11 cellular contexts compared by ENCODE assay signal in the genomic region with DNA sequence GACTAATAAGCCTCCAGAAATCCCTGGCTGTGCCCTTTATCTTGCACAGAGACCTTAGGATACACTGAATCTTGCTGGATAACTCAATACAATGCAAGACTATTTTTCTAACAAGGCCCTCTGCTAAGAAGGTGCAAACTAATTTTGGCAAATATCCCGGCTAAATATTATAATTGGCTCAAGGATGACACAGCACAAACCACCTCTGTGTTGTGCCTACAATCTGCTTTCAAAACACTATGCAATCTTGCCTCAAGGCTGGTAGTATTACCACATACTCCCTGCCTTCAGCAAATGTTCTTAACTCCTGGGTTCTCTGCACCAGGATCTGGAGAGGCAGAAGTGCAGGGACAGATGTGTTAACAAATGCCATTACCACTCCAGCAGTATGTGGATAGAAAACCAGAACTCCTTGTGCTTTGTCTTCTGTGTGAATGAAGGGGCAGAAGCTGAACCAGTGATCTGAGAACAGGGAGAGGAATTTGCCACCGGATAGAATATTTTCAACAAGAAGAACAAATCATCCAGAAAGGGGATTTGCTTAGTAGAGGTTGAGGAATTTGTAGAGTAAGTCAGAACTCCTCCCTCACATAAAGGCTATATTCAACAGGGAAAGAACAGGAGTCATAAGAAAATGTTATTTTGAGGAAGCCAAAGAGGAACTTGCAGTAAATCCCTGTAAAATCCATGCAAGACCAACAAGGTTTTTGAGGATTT.
DNase-seq lines count a peak whose midpoint lies in the region; ATAC-seq and TF ChIP-seq lines count a peak whose summit lies in the region.
"Had no signal": no experiment of that assay in that cellular context is flagged by ENCODE, and none has a peak within 500 bp of the region (broad histone marks: within the 10 kb centered on the region; RNA-seq: fewer than 3 reads in every experiment).

No MANE protein-coding gene starts in this region.

- H3K9me3 ChIP-seq in upper lobe of left lung, result no peaks in the 10 kb centered on the region

- peaks cover 0 to 14% (median 9%) of the 10 kb centered on the region in 4 donors for H3K4me1 ChIP-seq in upper lobe of left lung

- ATAC-seq in upper lobe of left lung (ENCODE audit: low FRiP score in 2 of 2) (peak; percentile 68 to 72), HG03469 (IDR thresholded peaks at IDR 0.05; ENCODE audit: unreplicated experiment) (no peak)
- ATAC-seq: naive thymus-derived CD8-positive, alpha-beta T cell had no signal

- TF ChIP-seq POLR2A in upper lobe of left lung (IDR thresholded peaks at IDR 0.05), result peak in 1 of 4 donors; percentile 40

- peak; percentile 60 for DNase-seq in DMS 273 (lab: John Stamatoyannopoulos, UW; ENCODE audit: unreplicated experiment)
- DNase-seq in DMS 273 treated with DMSO at 0.1 percent for 48 hours (lab: John Stamatoyannopoulos, UW), result no peak
- peak; percentile 29 for DNase-seq in brain pericyte (ENCODE audit: low read depth, low spot score)
- DNase-seq in kidney glomerular epithelial cell (lab: John Stamatoyannopoulos, UW), result peak; percentile 96
- peak in 1 of 2 donors; percentile 45 for DNase-seq in upper lobe of left lung
- DNase-seq in T1000 (lab: John Stamatoyannopoulos, UW), result no peak
- no peak for DNase-seq in NCI-H2227 (lab: John Stamatoyannopoulos, UW; ENCODE audit: unreplicated experiment)
- DNase-seq: activated naive CD4-positive, alpha-beta T cell; naive thymus-derived CD8-positive, alpha-beta T cell; NCI-H2227 treated with DMSO at 0.1 percent for 48 hours had no signal

- H3K27me3 ChIP-seq in upper lobe of left lung, result no peaks in the 10 kb centered on the region

- no peak for TF ChIP-seq CTCF in upper lobe of left lung (IDR thresholded peaks at IDR 0.05)

- TF ChIP-seq EP300 in upper lobe of left lung (IDR thresholded peaks at IDR 0.05), result peak in 1 of 4 donors; percentile 34

- WGBS in upper lobe of left lung, 2 donors, result 50 to 53% methylated on average over 2 of the region's 2 CpGs

- H3K4me3 ChIP-seq in upper lobe of left lung, result no peak overlapping the region

- H3K36me3 ChIP-seq in upper lobe of left lung, result peaks cover 0 to 88% (median 2%) of the 10 kb centered on the region in 4 donors

- H3K27ac ChIP-seq in upper lobe of left lung, result peak overlapping the region; percentile 5 to 66 (median 49)

Comparison
In these comparisons a context has a peak if more than half of its experiments do, and no peak if none do; other contexts are left out.
1. DNase-seq: peak in DMS 273 (single experiment), brain pericyte (single experiment) and kidney glomerular epithelial cell (single experiment); none in DMS 273 treated with DMSO at 0.1 percent for 48 hours (single experiment), T1000 (single experiment) and NCI-H2227 (single experiment).